Comparison of ENCODE assay signal across 8 cellular contexts in genomic region chr20:10511507-10512231, GRCh38.
DNase-seq lines count a peak whose midpoint lies in the region; FAIRE-seq and TF ChIP-seq lines count a peak whose summit lies in the region.

No MANE protein-coding gene starts in this region.

- no peaks in the 10 kb centered on the region for H3K9me2 ChIP-seq in hepatocyte (replicated peaks; ENCODE audit: insufficient read depth)

- peak overlapping the region; percentile 44 for H3K4me2 ChIP-seq in KMS-11
- H3K4me2 ChIP-seq in hepatocyte, result peak overlapping the region; percentile 44

- H3K27ac ChIP-seq in KMS-11 (peak overlapping the region; percentile 77), hepatocyte (peak overlapping the region; percentile 86), skeletal muscle tissue (ENCODE audit: low read depth, low read length) (peak overlapping the region; percentile 9)

- FAIRE-seq in D721Med (lab: Jason Lieb, UNC), result no peak

- H3K79me2 ChIP-seq in KMS-11 (ENCODE audit: insufficient read depth, low read depth), result no peaks in the 10 kb centered on the region
- H3K79me2 ChIP-seq in hepatocyte, result peaks cover 20% of the 10 kb centered on the region

- H3K36me3 ChIP-seq in KMS-11 (ENCODE audit: insufficient read depth) (no peaks in the 10 kb centered on the region), hepatocyte (replicated peaks; ENCODE audit: insufficient read depth, low read depth) (no peaks in the 10 kb centered on the region), skeletal muscle tissue (ENCODE audit: control insufficient read depth in 3 of 3, insufficient read depth in 3 of 3, low read length in 3 of 3) (no peaks in the 10 kb centered on the region)

- H4K20me1 ChIP-seq in KMS-11 (ENCODE audit: insufficient read depth) (no peaks in the 10 kb centered on the region), hepatocyte (ENCODE audit: insufficient read depth, poor library complexity, severe bottlenecking) (no peaks in the 10 kb centered on the region)

- H3K9ac ChIP-seq in KMS-11 (peak overlapping the region; percentile 51; the same call in 1 of the 2 replicates), skeletal muscle tissue (ENCODE audit: low read depth in 1 of 3, low read length in 3 of 3) (peak overlapping the region in 1 of 3 donors; percentile 35)

- H2AFZ ChIP-seq in KMS-11 (ENCODE audit: low read depth) (peak overlapping the region; percentile 35; the same call in 1 of the 2 replicates), hepatocyte (peak overlapping the region; percentile 37)

- peak; percentile 91 for DNase-seq in GM04503 (ENCODE audit: low read depth)
- peak; percentile 56 for DNase-seq in GOT3 (lab: John Stamatoyannopoulos, UW)
- peak; percentile 21 for DNase-seq in T follicular helper cell (ENCODE audit: low read depth)
- peak in 41 of 58 donors; percentile 13 to 86 (median 39) for DNase-seq in anterior cingulate cortex (lab: John Stamatoyannopoulos, UW)
- peak; percentile 89 for DNase-seq in hepatocyte (ENCODE audit: low spot score)
- no peak for DNase-seq in D721Med (ENCODE audit: insufficient read length, low spot score)

- H3K4me1 ChIP-seq in KMS-11 (ENCODE audit: low read depth, poor library complexity, severe bottlenecking), result peaks cover 29% of the 10 kb centered on the region
- peaks cover 54% of the 10 kb centered on the region for H3K4me1 ChIP-seq in hepatocyte (ENCODE audit: insufficient read depth)
- H3K4me1 ChIP-seq in skeletal muscle tissue (ENCODE audit: control insufficient read depth in 3 of 3, insufficient read depth in 3 of 3, low read length in 3 of 3), result peaks cover 15 to 23% (median 21%) of the 10 kb centered on the region in 3 donors

- 28% methylated on average over 5 of the region's 5 CpGs for WGBS in hepatocyte (ENCODE audit: low lambda C conversion rate, missing lambda C conversion rate)

- no peaks in the 10 kb centered on the region for H3K9me3 ChIP-seq in hepatocyte (ENCODE audit: low read depth)
- no peaks in the 10 kb centered on the region for H3K9me3 ChIP-seq in skeletal muscle tissue (ENCODE audit: control insufficient read depth in 3 of 3, low read length in 3 of 3)

- TF ChIP-seq CTCF in KMS-11 (conservative IDR thresholded peaks at IDR 0.05; ENCODE audit: low read depth, low read length) (no peak), hepatocyte (IDR thresholded peaks at IDR 0.05; ENCODE audit: poor library complexity) (no peak), D721Med (IDR thresholded peaks at IDR 0.05; ENCODE audit: insufficient read depth, missing control alignments) (no peak)

- H3K4me3 ChIP-seq in KMS-11 (IDR thresholded peaks at IDR 0.05; ENCODE audit: insufficient read depth, low read depth, low read length) (no peak overlapping the region), hepatocyte (no peak overlapping the region), skeletal muscle tissue (ENCODE audit: low read length in 3 of 3) (peak overlapping the region in 2 of 3 donors; percentile 17 to 37)

- no peaks in the 10 kb centered on the region for H3K27me3 ChIP-seq in KMS-11 (ENCODE audit: insufficient read depth, low read depth)
- no peaks in the 10 kb centered on the region for H3K27me3 ChIP-seq in hepatocyte
- H3K27me3 ChIP-seq in skeletal muscle tissue (ENCODE audit: control insufficient read depth in 3 of 3, insufficient read depth in 3 of 3, low read length in 3 of 3), result no peaks in the 10 kb centered on the region

Comparison
In these comparisons a context has a peak if more than half of its experiments do, and no peak if none do; other contexts are left out.
1. H3K27ac ChIP-seq: peak in every context shown above with its lines; median percentile 86 in hepatocyte; 77 in KMS-11; 9 in skeletal muscle tissue.
2. H3K4me3 ChIP-seq: peak in skeletal muscle tissue (2 of 3); none in KMS-11 (single experiment) and hepatocyte (single experiment).